1 cellular context compared by ENCODE assay signal in genomic region chr17:7885357-7886226, GRCh38.
A peak's percentile ranks its signal among the peaks of the same experiment; 100 is the strongest.
TF ChIP-seq lines count a peak whose summit lies in the region.

No MANE protein-coding gene starts in this region.

TF ChIP-seq in HEK293, 187 proteins besides CTCF, POLR2A, EP300 and RAD21 (continued from another document and continues in another):
- TF ChIP-seq ZBTB49 (tag by site-specific recombination; IDR thresholded peaks at IDR 0.05; ENCODE audit: low read depth) (no peak), GFI1B (tag by site-specific recombination; IDR thresholded peaks at IDR 0.05) (no peak), ZEB2 (tag by site-specific recombination; IDR thresholded peaks at IDR 0.05) (peak; percentile 76; the same call in 1 of the 2 replicates), TRIM28 (IDR thresholded peaks at IDR 0.05; ENCODE audit: borderline replicate concordance, low read length) (no peak), ZNF830 (tag by site-specific recombination; IDR thresholded peaks at IDR 0.05; ENCODE audit: low read depth) (no peak), KLF16 (tag by site-specific recombination; IDR thresholded peaks at IDR 0.05) (peak; percentile 70), ZNF704 (tag by site-specific recombination; IDR thresholded peaks at IDR 0.05) (no peak), ZNF747 (tag by site-specific recombination; IDR thresholded peaks at IDR 0.05) (no peak), ZNF391 (tag by site-specific recombination; IDR thresholded peaks at IDR 0.05; ENCODE audit: borderline replicate concordance, low read depth) (no peak), ZNF416 (tag by site-specific recombination; IDR thresholded peaks at IDR 0.05) (no peak), ZNF211 (tag by site-specific recombination; IDR thresholded peaks at IDR 0.05; ENCODE audit: low read depth) (no peak), TSHZ1 (tag by site-specific recombination; IDR thresholded peaks at IDR 0.05; ENCODE audit: borderline replicate concordance) (peak; percentile 75; the same call in 1 of the 2 replicates), ZNF132 (tag by site-specific recombination; IDR thresholded peaks at IDR 0.05; ENCODE audit: borderline replicate concordance) (no peak), TCF7L2 (IDR thresholded peaks at IDR 0.05; ENCODE audit: borderline replicate concordance, low read depth, low read length) (no peak), ZNF623 (tag by site-specific recombination; IDR thresholded peaks at IDR 0.05) (no peak), ZNF214 (tag by site-specific recombination; IDR thresholded peaks at IDR 0.05; ENCODE audit: borderline replicate concordance) (no peak), ZNF843 (tag by site-specific recombination; IDR thresholded peaks at IDR 0.05) (no peak), SP3 (tag by site-specific recombination; IDR thresholded peaks at IDR 0.05) (peak; percentile 69), SETDB1 (IDR thresholded peaks at IDR 0.05; ENCODE audit: insufficient read length, low read length) (no peak), PRDM6 (tag by site-specific recombination; IDR thresholded peaks at IDR 0.05) (no peak), ZNF677 (tag by site-specific recombination; IDR thresholded peaks at IDR 0.05) (no peak), ZNF146 (tag by site-specific recombination; IDR thresholded peaks at IDR 0.05) (0 out of 2 replicates have a peak, but pooled peaks have one; percentile 9), SP2 (tag by site-specific recombination; IDR thresholded peaks at IDR 0.05) (peak; percentile 82), ZNF558 (tag by site-specific recombination; IDR thresholded peaks at IDR 0.05) (no peak), ZBTB11 (tag by site-specific recombination; conservative IDR thresholded peaks at IDR 0.05; ENCODE audit: low read depth) (no peak), BCL11A (tag by site-specific recombination; IDR thresholded peaks at IDR 0.05; ENCODE audit: low read depth) (peak; percentile 97), ZNF48 (tag by site-specific recombination; IDR thresholded peaks at IDR 0.05) (no peak), REST (tag by site-specific recombination; IDR thresholded peaks at IDR 0.05) (peak; percentile 1; the same call in 1 of the 2 replicates), ZNF776 (tag by site-specific recombination; IDR thresholded peaks at IDR 0.05; ENCODE audit: borderline replicate concordance) (no peak), RBAK (tag by site-specific recombination; IDR thresholded peaks at IDR 0.05) (no peak), ZNF585B (tag by site-specific recombination; IDR thresholded peaks at IDR 0.05) (no peak), ZNF654 (tag by site-specific recombination; IDR thresholded peaks at IDR 0.05; ENCODE audit: low read depth) (no peak), ZNF155 (tag by site-specific recombination; IDR thresholded peaks at IDR 0.05) (no peak), HIC1 (tag by site-specific recombination; IDR thresholded peaks at IDR 0.05) (peak; percentile 93), HOXD13 (CRISPR knock-in tag; IDR thresholded peaks at IDR 0.05; ENCODE audit: borderline replicate concordance) (no peak), ZSCAN16 (tag by site-specific recombination; IDR thresholded peaks at IDR 0.05) (no peak), PRDM10 (tag by site-specific recombination; IDR thresholded peaks at IDR 0.05) (peak; percentile 92), ZNF561 (tag by site-specific recombination; IDR thresholded peaks at IDR 0.05; ENCODE audit: borderline replicate concordance) (no peak; the same call in 1 of the 2 replicates)
